ENCODE assay signal across 29 cellular contexts in genomic region chr3:118097226-118097625, GRCh38.
"Had no signal": no experiment of that assay in that cellular context is flagged by ENCODE, and none has a peak within 500 bp of the region (broad histone marks: within the 10 kb centered on the region; RNA-seq: fewer than 3 reads in every experiment).

No MANE protein-coding gene starts in this region.

- H3K4me3 ChIP-seq: left lung, lower lobe of right lung, mucosa of descending colon, pancreas, prostate gland, sigmoid colon, stomach, testis, thyroid gland, transverse colon, upper lobe of left lung, vagina had no signal

- DNase-seq: hypothalamus; immature natural killer cell; kidney; left colon; left lung; lower lobe of right lung; midbrain; mucosa of descending colon; naive thymus-derived CD4-positive, alpha-beta T cell; nucleus accumbens; pancreas; posterior cingulate gyrus; retina; right cardiac atrium; sigmoid colon; small intestine; stimulated activated CD4-positive, alpha-beta T cell treated with anti-CD3 and anti-CD28 coated beads, Interleukin-15, amount 100 ng/mL, for 24 hours; stimulated activated CD4-positive, alpha-beta T cell treated with anti-CD3 and anti-CD28 coated beads, Interleukin-2, amount 100 ng/mL, for 24 hours; stimulated activated CD4-positive, alpha-beta T cell treated with anti-CD3 and anti-CD28 coated beads, Interleukin-4, amount 100 ng/mL, for 1 hour; stimulated activated naive B cell treated with anti-CD40 and anti-IgM and Interleukin-4, amounts not matched to agents 10 μg/mL and 1 μg/mL and 100 μg/mL, for 72 hours; stimulated activated naive CD8-positive, alpha-beta T cell treated with anti-CD3 and anti-CD28 coated beads, Interleukin-15, Interleukin-2, amounts not matched to agents 100 U/mL and 50 U/mL, for 24 hours; stomach; testis; thyroid gland; transverse colon; upper lobe of left lung had no signal

- H3K27me3 ChIP-seq: left lung, pancreas, sigmoid colon, stomach, testis, thyroid gland, transverse colon, upper lobe of left lung, vagina had no signal

- H3K36me3 ChIP-seq: left lung, lower lobe of right lung, pancreas, prostate gland, sigmoid colon, stomach, thyroid gland, transverse colon, upper lobe of left lung, vagina had no signal

- H3K9me3 ChIP-seq: lower lobe of right lung, pancreas, prostate gland, testis, thyroid gland, transverse colon, vagina had no signal

- H3K4me1 ChIP-seq: left lung, lower lobe of right lung, pancreas, prostate gland, sigmoid colon, stomach, testis, thyroid gland, transverse colon, upper lobe of left lung, vagina had no signal

- ATAC-seq: left colon; left lung; lower lobe of right lung; mucosa of descending colon; naive thymus-derived CD4-positive, alpha-beta T cell; natural killer cell treated with Interleukin-12 subunit alpha and Interleukin-12 subunit beta and Interleukin-15 and Interleukin-18, amount 100 ng/mL, for 72 hours; pancreas; right cardiac atrium; stimulated activated naive B cell treated with anti-CD40 and anti-IgM and Interleukin-4, amounts not matched to agents 10 μg/mL and 1 μg/mL and 100 μg/mL, for 72 hours; stimulated activated naive CD8-positive, alpha-beta T cell treated with anti-CD3 and anti-CD28 coated beads, Interleukin-15, Interleukin-2, amounts not matched to agents 100 U/mL and 50 U/mL, for 24 hours had no signal

- H3K27ac ChIP-seq: left lung, lower lobe of right lung, pancreas, prostate gland, sigmoid colon, stomach, testis, thyroid gland, transverse colon, upper lobe of left lung, vagina had no signal
